Comparison of ENCODE assay signal across 10 cellular contexts in the genomic region with DNA sequence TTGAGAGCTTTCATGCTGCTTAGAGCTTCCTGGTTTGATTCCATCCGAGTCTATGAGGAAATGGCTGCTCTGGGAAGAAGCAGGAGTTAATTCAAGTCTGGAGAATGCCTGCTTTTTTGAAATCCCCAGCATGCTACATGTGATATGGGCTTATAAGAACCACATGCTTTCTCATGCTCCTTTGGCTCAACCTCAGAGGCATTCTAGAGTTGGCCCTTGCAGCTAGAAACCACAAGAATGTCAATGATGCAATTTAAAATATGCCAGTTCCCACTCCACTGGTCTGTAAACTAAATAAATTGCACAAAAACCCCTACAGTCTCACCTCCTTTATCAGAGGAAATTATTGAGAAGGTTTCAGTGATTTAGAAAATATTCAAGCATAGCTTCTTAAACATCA.
DNase-seq lines count a peak whose midpoint lies in the region; ATAC-seq and TF ChIP-seq lines count a peak whose summit lies in the region.
"Had no signal": no experiment of that assay in that cellular context is flagged by ENCODE, and none has a peak within 500 bp of the region (broad histone marks: within the 10 kb centered on the region; RNA-seq: fewer than 3 reads in every experiment).

No MANE protein-coding gene starts in this region.

- no peaks in the 10 kb centered on the region for H3K9me2 ChIP-seq in Karpas-422 (replicated peaks; ENCODE audit: insufficient read depth, low read length)

- H3K4me3 Mint-ChIP-seq in Calu3 (ENCODE audit: low read depth, unreplicated experiment) = no peak overlapping the region

- no peak overlapping the region for H4K5ac ChIP-seq in mesendoderm (ENCODE audit: low read length)

- peaks cover 9% of the 10 kb centered on the region for H3K4me1 Mint-ChIP-seq in Calu3 (ENCODE audit: low read depth, unreplicated experiment)

- H2BK15ac ChIP-seq in mesendoderm (replicated peaks; ENCODE audit: low read depth) = no peak overlapping the region

- no peak for ATAC-seq in HG02623 (IDR thresholded peaks at IDR 0.05; ENCODE audit: unreplicated experiment)
- ATAC-seq: activated naive CD4-positive, alpha-beta T cell treated with anti-CD3 and anti-CD28 coated beads, Interleukin-2, amount 50 U/mL, for 72 hours had no signal

- no peaks in the 10 kb centered on the region for H3K9me3 Mint-ChIP-seq in Calu3 (ENCODE audit: low read depth, unreplicated experiment)
- H3K9me3 Mint-ChIP-seq: activated naive CD4-positive, alpha-beta T cell treated with anti-CD3 and anti-CD28 coated beads, Interleukin-2, amount 50 U/mL, for 72 hours had no signal

- no peak overlapping the region for H3K56ac ChIP-seq in mesendoderm (ENCODE audit: low read length)

- H3K36me3 ChIP-seq in Karpas-422 (ENCODE audit: insufficient read depth, low read length) (no peaks in the 10 kb centered on the region), mesendoderm (ENCODE audit: control insufficient read depth, insufficient read depth, low read length) (no peaks in the 10 kb centered on the region)

- H3K79me2 ChIP-seq in Karpas-422 (ENCODE audit: low read length) (no peaks in the 10 kb centered on the region), mesendoderm (ENCODE audit: control insufficient read depth, insufficient read depth, low read length) (no peaks in the 10 kb centered on the region)

- no peak overlapping the region for H3K27ac Mint-ChIP-seq in Calu3 (ENCODE audit: unreplicated experiment)
- H3K27ac Mint-ChIP-seq: activated naive CD4-positive, alpha-beta T cell treated with anti-CD3 and anti-CD28 coated beads, Interleukin-2, amount 50 U/mL, for 72 hours had no signal

- H3K4me3 ChIP-seq in Karpas-422 (ENCODE audit: low read length) (no peak overlapping the region), mesendoderm (ENCODE audit: low read length) (no peak overlapping the region)

- no peak overlapping the region for H2BK5ac ChIP-seq in mesendoderm (ENCODE audit: low read length)

- peak overlapping the region; percentile 17; the same call in 1 of the 2 replicates for H2AFZ ChIP-seq in Karpas-422 (ENCODE audit: low read length)

- H3K27ac ChIP-seq in Karpas-422 (ENCODE audit: low read length) = no peak overlapping the region
- H3K27ac ChIP-seq in mesendoderm (ENCODE audit: low read depth, low read length) = no peak overlapping the region

- CTCF ChIA-PET in Calu3 (lab: Charles Lee) = no interaction called here

- H3K9ac ChIP-seq in Karpas-422 (ENCODE audit: low read length) (no peak overlapping the region), mesendoderm (ENCODE audit: low read length) (no peak overlapping the region)

- H3K23ac ChIP-seq in mesendoderm (ENCODE audit: low read length) = no peak overlapping the region

- no CpG with 5 or more reads among the region's 1 CpG for WGBS in mesendoderm (ENCODE audit: extremely low coverage, insufficient coverage, low lambda C conversion rate)

- no peaks in the 10 kb centered on the region for H3K9me3 ChIP-seq in Karpas-422 (ENCODE audit: low read length)

- no peak overlapping the region for H3K4ac ChIP-seq in mesendoderm (ENCODE audit: low read depth, low read length)

- no peaks in the 10 kb centered on the region for H3K27me3 Mint-ChIP-seq in Calu3 (ENCODE audit: unreplicated experiment)

- H4K8ac ChIP-seq in mesendoderm (ENCODE audit: low read depth, low read length) = no peak overlapping the region

- DNase-seq in Calu3 (peak; percentile 32), Karpas-422 (no peak), astrocyte of the hippocampus (ENCODE audit: low read depth, low spot score) (peak; percentile 97), mesendoderm (peak; percentile 68), NCI-H2081 treated with DMSO at 0.1 percent for 48 hours (lab: John Stamatoyannopoulos, UW) (no peak), NK-92 (lab: John Stamatoyannopoulos, UW; ENCODE audit: unreplicated experiment) (no peak), COLO668 (lab: John Stamatoyannopoulos, UW; ENCODE audit: unreplicated experiment) (no peak)
- DNase-seq: SHP77 had no signal

- H4K20me1 ChIP-seq in Karpas-422 (ENCODE audit: insufficient read depth, low read depth, low read length) = no peaks in the 10 kb centered on the region

- BruUV-seq in Calu3 (replicated peaks; lab: Mats Ljungman, UMichigan) = no TSS peak

- intact Hi-C loops in Calu3 (cut with micrococcal nuclease; ENCODE audit: unreplicated experiment) = no loop called here

- H3K4me2 ChIP-seq in Karpas-422 (ENCODE audit: low read depth, low read length, poor library complexity, severe bottlenecking) (no peak overlapping the region), mesendoderm (ENCODE audit: low read length) (no peak overlapping the region)

- peaks cover 21% of the 10 kb centered on the region for H3K4me1 ChIP-seq in Karpas-422 (ENCODE audit: low read length)
- no peaks in the 10 kb centered on the region for H3K4me1 ChIP-seq in mesendoderm (ENCODE audit: control insufficient read depth, low read depth, low read length)

- H3K36me3 Mint-ChIP-seq in Calu3 (ENCODE audit: insufficient read depth, unreplicated experiment) = no peaks in the 10 kb centered on the region
- H3K36me3 Mint-ChIP-seq: activated naive CD4-positive, alpha-beta T cell treated with anti-CD3 and anti-CD28 coated beads, Interleukin-2, amount 50 U/mL, for 72 hours had no signal

- no peak overlapping the region for H2BK120ac ChIP-seq in mesendoderm (ENCODE audit: low read depth, low read length)

- no peaks in the 10 kb centered on the region for H3K79me1 ChIP-seq in mesendoderm (ENCODE audit: low read length)

- no peak for TF ChIP-seq CTCF in Calu3 (IDR thresholded peaks at IDR 0.05; ENCODE audit: unreplicated experiment)

- no peaks in the 10 kb centered on the region for H3K27me3 ChIP-seq in Karpas-422 (ENCODE audit: low read length)
- no peaks in the 10 kb centered on the region for H3K27me3 ChIP-seq in mesendoderm (ENCODE audit: insufficient read depth, low read length, poor library complexity)

- no peak overlapping the region for H3K18ac ChIP-seq in mesendoderm (ENCODE audit: low read length)

- no peak overlapping the region for H2AK5ac ChIP-seq in mesendoderm (ENCODE audit: low read length)

Comparison
In these comparisons a context has a peak if more than half of its experiments do, and no peak if none do; other contexts are left out.
1. DNase-seq: peak in Calu3 (single experiment), astrocyte of the hippocampus (single experiment) and mesendoderm (single experiment); none in Karpas-422 (single experiment), NCI-H2081 treated with DMSO at 0.1 percent for 48 hours (single experiment), NK-92 (single experiment) and COLO668 (single experiment).